Comparison of ENCODE assay signal across 15 cellular contexts in the genomic region with DNA sequence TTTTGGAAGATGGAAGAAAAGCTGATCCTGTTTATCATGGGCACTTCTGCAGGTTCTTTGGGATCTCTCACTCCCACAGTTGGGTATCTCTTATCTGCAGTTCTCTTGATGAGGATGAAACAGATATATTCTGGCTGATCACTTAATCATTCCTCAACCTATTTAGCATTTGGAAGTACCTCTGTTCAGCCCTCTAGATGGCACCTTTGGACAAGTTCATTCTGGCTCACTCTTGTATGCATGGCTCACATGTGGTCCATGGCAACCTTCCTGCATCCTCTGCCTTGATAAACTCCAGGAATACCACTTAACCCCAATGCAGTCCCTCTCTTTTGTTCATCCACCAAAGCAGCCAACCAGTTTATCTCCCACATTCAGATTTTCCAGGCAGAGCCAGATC.
DNase-seq lines count a peak whose midpoint lies in the region; ATAC-seq, FAIRE-seq and TF ChIP-seq lines count a peak whose summit lies in the region.
"Had no signal": no experiment of that assay in that cellular context is flagged by ENCODE, and none has a peak within 500 bp of the region (broad histone marks: within the 10 kb centered on the region; RNA-seq: fewer than 3 reads in every experiment).

No MANE protein-coding gene starts in this region.

- TF ChIP-seq POLR2A in NB4 (IDR thresholded peaks at IDR 0.05; ENCODE audit: extremely low read depth, insufficient read length) = no peak

- H3K27me3 ChIP-seq in bronchial epithelial cell (ENCODE audit: control insufficient read depth, insufficient read depth, low read length) = no peaks in the 10 kb centered on the region

- TF ChIP-seq CTCF in NB4 (IDR thresholded peaks at IDR 0.05; ENCODE audit: low read depth, low read length) (no peak), bronchial epithelial cell (IDR thresholded peaks at IDR 0.05; ENCODE audit: insufficient read depth, low read length, severe bottlenecking) (no peak)

- FAIRE-seq in bronchial epithelial cell (lab: Jason Lieb, UNC) = no peak
- FAIRE-seq: colon had no signal

- no peaks in the 10 kb centered on the region for H3K36me3 ChIP-seq in bronchial epithelial cell (ENCODE audit: control insufficient read depth, insufficient read depth, low read length)

- no peak overlapping the region for H3K4me3 ChIP-seq in NB4 (ENCODE audit: low read depth, low read length)
- no peak overlapping the region for H3K4me3 ChIP-seq in bronchial epithelial cell (ENCODE audit: low read depth, low read length)

- ATAC-seq in HG02970 (IDR thresholded peaks at IDR 0.05; ENCODE audit: low FRiP score, unreplicated experiment) (no peak), HG03095 (IDR thresholded peaks at IDR 0.05; ENCODE audit: unreplicated experiment) (no peak)

- peak; percentile 1 for DNase-seq in NCI-H748 (lab: John Stamatoyannopoulos, UW; ENCODE audit: unreplicated experiment)
- no peak for DNase-seq in NCI-H748 treated with DMSO at 0.1 percent for 48 hours (lab: John Stamatoyannopoulos, UW)
- peak; percentile 5 for DNase-seq in NB4 (ENCODE audit: low read depth)
- DNase-seq in bronchial epithelial cell (ENCODE audit: low read depth) = peak; percentile 12
- DNase-seq in renal cortical epithelial cell (ENCODE audit: low read depth) = peak; percentile 13
- no peak for DNase-seq in DMS79 (lab: John Stamatoyannopoulos, UW)
- DNase-seq: activated gamma-delta T cell, EL, GOT3, NCI-H526 treated with DMSO at 0.1 percent for 48 hours, posterior cingulate gyrus, SW 1271 had no signal

Comparison
In these comparisons a context has a peak if more than half of its experiments do, and no peak if none do; other contexts are left out.
1. DNase-seq: peak in NCI-H748 (single experiment), NB4 (single experiment), bronchial epithelial cell (single experiment) and renal cortical epithelial cell (single experiment); none in NCI-H748 treated with DMSO at 0.1 percent for 48 hours (single experiment) and DMS79 (single experiment).